In the genomic region with DNA sequence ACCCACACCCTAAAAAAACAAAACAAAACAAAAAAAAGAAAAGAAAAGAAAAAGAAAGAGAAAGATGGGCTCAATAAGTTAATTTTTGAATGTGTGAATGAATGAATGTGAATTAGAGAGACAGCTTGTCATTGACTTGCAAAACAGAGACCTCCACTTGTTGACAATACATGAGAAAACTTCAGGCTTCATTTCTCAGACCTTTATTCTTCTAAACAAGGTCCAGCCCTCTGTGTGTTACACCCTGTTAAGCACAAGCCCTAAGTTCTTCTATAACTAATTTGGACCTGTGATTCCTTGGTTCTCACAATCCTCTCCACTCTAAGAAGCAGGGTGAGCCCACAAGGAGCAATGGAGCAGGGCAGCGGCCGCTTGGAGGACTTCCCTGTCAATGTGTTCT, we compare ENCODE assay signal across 18 cellular contexts. TPM values are rescaled to one million over a fixed set of nuclear protein-coding genes. Genes with fewer than 3 reads are reported as not detected.
DNase-seq lines count a peak whose midpoint lies in the region; ATAC-seq, FAIRE-seq and TF ChIP-seq lines count a peak whose summit lies in the region.
"Had no signal": no experiment of that assay in that cellular context is flagged by ENCODE, and none has a peak within 500 bp of the region (broad histone marks: within the 10 kb centered on the region; RNA-seq: fewer than 3 reads in every experiment).

A gene with protein sequence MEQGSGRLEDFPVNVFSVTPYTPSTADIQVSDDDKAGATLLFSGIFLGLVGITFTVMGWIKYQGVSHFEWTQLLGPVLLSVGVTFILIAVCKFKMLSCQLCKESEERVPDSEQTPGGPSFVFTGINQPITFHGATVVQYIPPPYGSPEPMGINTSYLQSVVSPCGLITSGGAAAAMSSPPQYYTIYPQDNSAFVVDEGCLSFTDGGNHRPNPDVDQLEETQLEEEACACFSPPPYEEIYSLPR (plus strand): TSS at position 301 of the 400 bp plus-strand sequence. CDS start 51 bp downstream, at position 352.

- H2BK120ac ChIP-seq in neuronal stem cell (ENCODE audit: low read depth, low read length), result no peak within 1 kb of the TSS

- H2AFZ ChIP-seq in OCI-LY1 (ENCODE audit: low read length) (no peak within 1 kb of the TSS), neuronal stem cell (ENCODE audit: low read length) (no peak within 1 kb of the TSS)
- H2AFZ ChIP-seq: GM23248 had no signal

- H3K4me1 ChIP-seq in OCI-LY1 (ENCODE audit: insufficient read depth, low read length, severe bottlenecking) (peaks cover 18% of the 10 kb centered on the region), kidney (ENCODE audit: control insufficient read depth in 1 of 2, insufficient read depth in 1 of 2, low read depth in 1 of 2, low read length in 2 of 2) (peaks cover 4 to 9% of the 10 kb centered on the region in 2 donors), neuronal stem cell (ENCODE audit: control insufficient read depth in 2 of 2, insufficient read depth in 1 of 2, low read depth in 1 of 2, low read length in 2 of 2) (no peaks in the 10 kb centered on the region)
- H3K4me1 ChIP-seq: A549 had no signal

- no peaks in the 10 kb centered on the region for H3F3A ChIP-seq in OCI-LY1 (ENCODE audit: insufficient read depth, low read length)

- TF ChIP-seq CTCF in OCI-LY1 (IDR thresholded peaks at IDR 0.05; ENCODE audit: low read length) (no peak), kidney (IDR thresholded peaks at IDR 0.05; ENCODE audit: borderline replicate concordance, extremely low read depth, insufficient read depth) (no peak)

- no peaks in the 10 kb centered on the region for H3K9me2 ChIP-seq in OCI-LY1 (ENCODE audit: low read depth, low read length)

- no peak within 1 kb of the TSS for H2BK15ac ChIP-seq in neuronal stem cell (ENCODE audit: low read length)

- no peaks in the 10 kb centered on the region for H4K20me1 ChIP-seq in OCI-LY1 (ENCODE audit: insufficient read depth, low read length)

- no peaks in the 10 kb centered on the region for H3K36me3 Mint-ChIP-seq in activated T-helper 17 cell treated with anti-CD3 and anti-CD28 coated beads, Interleukin-2, amount 50 U/mL, for 72 hours (ENCODE audit: low read depth)
- H3K36me3 Mint-ChIP-seq: CD4-positive, CD25-positive, alpha-beta regulatory T cell had no signal

- H3K9ac ChIP-seq in OCI-LY1 (ENCODE audit: low read length), result no peak within 1 kb of the TSS; the same call in 1 of the 2 replicates
- peak within 1 kb of the TSS in 1 of 2 donors; percentile 60 for H3K9ac ChIP-seq in kidney (ENCODE audit: low read length in 2 of 2)
- no peak within 1 kb of the TSS for H3K9ac ChIP-seq in neuronal stem cell (ENCODE audit: low read depth, low read length, poor library complexity)
- H3K9ac ChIP-seq: GM23248 had no signal

- no peak within 1 kb of the TSS for H3K4me3 Mint-ChIP-seq in activated T-helper 17 cell treated with anti-CD3 and anti-CD28 coated beads, Interleukin-2, amount 50 U/mL, for 72 hours
- H3K4me3 Mint-ChIP-seq: CD4-positive, CD25-positive, alpha-beta regulatory T cell; H9 had no signal

- H3K27ac ChIP-seq in OCI-LY1 (ENCODE audit: low read depth, low read length, poor library complexity, severe bottlenecking) (peak within 1 kb of the TSS; percentile 48), kidney (ENCODE audit: low read depth in 2 of 2, low read length in 2 of 2) (peak within 1 kb of the TSS; percentile 61 to 71), neuronal stem cell (replicated peaks; ENCODE audit: low read length) (no peak within 1 kb of the TSS)
- H3K27ac ChIP-seq: A549, GM23248 had no signal

- H3K18ac ChIP-seq in neuronal stem cell (ENCODE audit: low read length), result no peak within 1 kb of the TSS

- intact Hi-C loops in kidney (cut with DNase I), result no loop called here

- no peak within 1 kb of the TSS for H2BK5ac ChIP-seq in neuronal stem cell (ENCODE audit: low read length)

- H3K14ac ChIP-seq in neuronal stem cell (ENCODE audit: low read length), result no peak within 1 kb of the TSS

- H4K8ac ChIP-seq in neuronal stem cell (ENCODE audit: low read depth, low read length), result no peak within 1 kb of the TSS

- H3K79me2 ChIP-seq in OCI-LY1 (ENCODE audit: insufficient read depth, low read length), result no peaks in the 10 kb centered on the region

- ATAC-seq in activated T-helper 17 cell treated with anti-CD3 and anti-CD28 coated beads, Interleukin-2, amount 50 U/mL, for 72 hours (replicated peaks), result no peak
- ATAC-seq in GM18873 (IDR thresholded peaks at IDR 0.05; ENCODE audit: low FRiP score, unreplicated experiment) (no peak), HG02938 (IDR thresholded peaks at IDR 0.05; ENCODE audit: unreplicated experiment) (no peak)
- ATAC-seq: A549, HepG2 had no signal

- no CpG with 5 or more reads among the region's 2 CpGs for WGBS in neuronal stem cell (ENCODE audit: extremely low coverage in 2 of 2, insufficient read length in 2 of 2, insufficient replicate concordance in 1 of 2), 2 donors

- peak within 1 kb of the TSS; percentile 26; the same call in 1 of the 2 replicates for H3K4me2 ChIP-seq in OCI-LY1 (ENCODE audit: low read length)
- no peak within 1 kb of the TSS for H3K4me2 ChIP-seq in neuronal stem cell (ENCODE audit: insufficient read depth, low read length, poor library complexity, severe bottlenecking)
- H3K4me2 ChIP-seq: A549 had no signal

- H3K79me1 ChIP-seq in neuronal stem cell (ENCODE audit: low read depth, low read length), result no peaks in the 10 kb centered on the region

- H3K27me3 Mint-ChIP-seq in activated T-helper 17 cell treated with anti-CD3 and anti-CD28 coated beads, Interleukin-2, amount 50 U/mL, for 72 hours, result peaks cover 53% of the 10 kb centered on the region

- peak within 1 kb of the TSS; percentile 39 for H4K91ac ChIP-seq in neuronal stem cell (ENCODE audit: low read depth, low read length, poor library complexity)

- H3K23ac ChIP-seq in neuronal stem cell (ENCODE audit: low read depth, low read length, poor library complexity), result no peak within 1 kb of the TSS

- H3K9me3 Mint-ChIP-seq in activated T-helper 17 cell treated with anti-CD3 and anti-CD28 coated beads, Interleukin-2, amount 50 U/mL, for 72 hours, result no peaks in the 10 kb centered on the region
- H3K9me3 Mint-ChIP-seq: H9 had no signal

- peak; percentile 8 for FAIRE-seq in kidney (lab: Jason Lieb, UNC)
- FAIRE-seq: A549, GM18507, HepG2, HTR-8/SVneo had no signal

- H3K9me3 ChIP-seq in OCI-LY1 (ENCODE audit: low read length) (no peaks in the 10 kb centered on the region), kidney (ENCODE audit: control insufficient read depth in 1 of 2, low read length in 2 of 2) (no peaks in the 10 kb centered on the region), neuronal stem cell (replicated peaks in 1 of 2; ENCODE audit: control insufficient read depth in 2 of 2, insufficient read depth in 1 of 2, low read depth in 1 of 2, low read length in 2 of 2) (peaks cover 0 to 3% of the 10 kb centered on the region in 2 donors)

- H3K36me3 ChIP-seq in OCI-LY1 (ENCODE audit: insufficient read depth, low read length) (no peaks in the 10 kb centered on the region), kidney (ENCODE audit: control insufficient read depth in 1 of 2, insufficient read depth in 2 of 2, low read length in 2 of 2) (no peaks in the 10 kb centered on the region), neuronal stem cell (replicated peaks in 1 of 2; ENCODE audit: control insufficient read depth in 2 of 2, insufficient read depth in 2 of 2, low read length in 2 of 2) (no peaks in the 10 kb centered on the region)

- H3K4ac ChIP-seq in neuronal stem cell (ENCODE audit: low read length), result no peak within 1 kb of the TSS

- DNase-seq in kidney, result no peak
- no peak for DNase-seq in neuronal stem cell (ENCODE audit: low spot score)
- no peak for DNase-seq in stimulated activated CD4-positive, alpha-beta T cell treated with anti-CD3 and anti-CD28 coated beads, Interleukin-4, amount 100 ng/mL, for 1 hour
- DNase-seq: CD4-positive, CD25-positive, alpha-beta regulatory T cell; DMS53; GM23248; H9 had no signal

- H3K4me3 ChIP-seq in OCI-LY1 (ENCODE audit: low read depth, low read length, poor library complexity, severe bottlenecking), result no peak within 1 kb of the TSS
- peak within 1 kb of the TSS; percentile 77 to 84 for H3K4me3 ChIP-seq in kidney (ENCODE audit: low read length in 2 of 2)
- H3K4me3 ChIP-seq in neuronal stem cell (ENCODE audit: low read length in 2 of 2), result no peak within 1 kb of the TSS
- H3K4me3 ChIP-seq: A549, GM23248 had no signal

- no peak within 1 kb of the TSS for H2AK5ac ChIP-seq in neuronal stem cell (ENCODE audit: low read depth, low read length)

- H3K27ac Mint-ChIP-seq in activated T-helper 17 cell treated with anti-CD3 and anti-CD28 coated beads, Interleukin-2, amount 50 U/mL, for 72 hours, result no peak within 1 kb of the TSS
- H3K27ac Mint-ChIP-seq: CD4-positive, CD25-positive, alpha-beta regulatory T cell had no signal

- H3K4me1 Mint-ChIP-seq in activated T-helper 17 cell treated with anti-CD3 and anti-CD28 coated beads, Interleukin-2, amount 50 U/mL, for 72 hours, result no peaks in the 10 kb centered on the region
- H3K4me1 Mint-ChIP-seq: CD4-positive, CD25-positive, alpha-beta regulatory T cell had no signal

- no peaks in the 10 kb centered on the region for H3K27me3 ChIP-seq in OCI-LY1 (ENCODE audit: insufficient read depth, low read length)
- no peaks in the 10 kb centered on the region for H3K27me3 ChIP-seq in neuronal stem cell (ENCODE audit: control insufficient read depth in 3 of 3, insufficient read depth in 3 of 3, low read depth in 1 of 3, low read length in 3 of 3)

- H2BK12ac ChIP-seq in neuronal stem cell (ENCODE audit: low read length), result no peak within 1 kb of the TSS

RNA-seq across cellular contexts. Expression of the gene that starts here (rescaled TPM):
- total RNA-seq in kidney, result 1.1 TPM
- 59.0 TPM for polyA plus RNA-seq in kidney (ENCODE audit: insufficient read depth, low read depth, low replicate concordance)
- not detected for polyA plus RNA-seq in neuronal stem cell (2013, experiment 1 of 2)
- polyA plus RNA-seq in neuronal stem cell (2013, experiment 2 of 2), result not detected
- not detected for total RNA-seq in activated T-helper 17 cell treated with anti-CD3 and anti-CD28 coated beads, Interleukin-2, amount 50 U/mL, for 72 hours
- total RNA-seq: CD4-positive, CD25-positive, alpha-beta regulatory T cell; Daoy; GM23248; H9; HepG2 had no signal
- polyA plus RNA-seq: A549; AG04450; BJ; CD4-positive, CD25-positive, alpha-beta regulatory T cell; GM23248; HepG2 had no signal

Comparison
In these comparisons a context has a peak if more than half of its experiments do, and no peak if none do; other contexts are left out.
1. H3K4me3 ChIP-seq: peak in kidney (2 of 2); none in OCI-LY1 (single experiment) and neuronal stem cell (0 of 2).